ENCODE assay signal across 29 cellular contexts in the genomic region with DNA sequence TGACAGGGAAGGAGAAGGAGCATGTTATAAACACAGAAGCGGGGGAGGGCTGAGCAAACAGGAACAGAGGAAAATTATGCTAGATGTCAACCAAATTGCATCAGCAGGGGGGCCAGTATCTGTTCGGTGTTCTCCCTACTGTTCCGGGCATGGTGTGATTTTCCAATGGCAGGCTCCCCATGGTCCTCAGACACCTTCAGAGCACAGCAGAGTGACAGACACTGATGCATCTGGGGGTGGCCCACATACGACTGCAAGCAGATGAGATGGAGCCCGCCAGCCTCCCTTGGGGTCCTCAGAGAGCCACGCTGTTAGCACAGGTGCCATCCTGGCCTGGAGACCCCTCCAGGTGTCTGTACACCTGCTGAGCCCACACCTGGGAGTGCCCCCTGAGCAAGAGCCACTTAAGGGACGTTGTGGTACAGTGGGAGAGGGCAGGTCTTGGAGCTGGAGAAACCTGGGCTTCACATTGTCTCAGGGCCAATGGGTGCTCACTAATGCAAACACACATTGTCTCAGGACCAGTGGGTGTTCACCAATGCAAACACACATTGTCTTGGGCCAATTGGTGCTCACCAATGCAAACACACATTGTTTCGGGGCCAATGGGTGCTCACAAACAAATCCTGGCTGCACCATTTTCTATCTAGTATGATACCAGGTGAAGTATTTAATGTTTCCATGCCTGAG.
DNase-seq lines count a peak whose midpoint lies in the region; ATAC-seq and TF ChIP-seq lines count a peak whose summit lies in the region.
"Had no signal": no experiment of that assay in that cellular context is flagged by ENCODE, and none has a peak within 500 bp of the region (broad histone marks: within the 10 kb centered on the region; RNA-seq: fewer than 3 reads in every experiment).

No MANE protein-coding gene starts in this region.

- H3K4me1 ChIP-seq in OCI-LY3 (ENCODE audit: low read length) (peaks cover 23% of the 10 kb centered on the region), left ventricle myocardium inferior (no peaks in the 10 kb centered on the region)
- H3K4me1 ChIP-seq: ascending aorta, gastrocnemius medialis, left lung had no signal

- no peak overlapping the region for H3K4me3 ChIP-seq in OCI-LY3 (ENCODE audit: low read length)
- no peak overlapping the region for H3K4me3 ChIP-seq in left ventricle myocardium inferior
- H3K4me3 ChIP-seq: ascending aorta, gastrocnemius medialis, left lung, PC-9 had no signal

- no peaks in the 10 kb centered on the region for H4K20me1 ChIP-seq in OCI-LY3 (ENCODE audit: insufficient read depth, low read length)

- H2AFZ ChIP-seq in OCI-LY3 (ENCODE audit: low read depth, low read length), result peak overlapping the region; percentile 58; the same call in 1 of the 2 replicates
- H2AFZ ChIP-seq: PC-9 had no signal

- no peaks in the 10 kb centered on the region for H3K9me3 Mint-ChIP-seq in activated naive CD8-positive, alpha-beta T cell treated with anti-CD3 and anti-CD28 coated beads for 36 hours
- H3K9me3 Mint-ChIP-seq: activated naive CD8-positive, alpha-beta T cell treated with anti-CD3 and anti-CD28 coated beads, Interleukin-2, amount 10 ng/mL, durations not matched to agents 7 days and 5 days; stimulated activated naive B cell treated with anti-CD40 and anti-IgM and Interleukin-4, amounts not matched to agents 10 μg/mL and 1 μg/mL and 100 μg/mL, for 72 hours; T-helper 2 cell treated with Interferon-gamma antibody and Interleukin-4, amounts not matched to agents 5 μg/mL and 100 μg/mL, for 36 hours had no signal

- intact Hi-C loops in left ventricle myocardium inferior (cut with micrococcal nuclease), result no loop called here

- H3K4me2 ChIP-seq in OCI-LY3 (ENCODE audit: low read length), result peak overlapping the region; percentile 18
- H3K4me2 ChIP-seq: PC-9 had no signal

- no peak overlapping the region for H3K27ac Mint-ChIP-seq in activated naive CD8-positive, alpha-beta T cell treated with anti-CD3 and anti-CD28 coated beads for 36 hours
- H3K27ac Mint-ChIP-seq: activated CD4-positive, alpha-beta T cell treated with anti-CD3 and anti-CD28 coated beads for 36 hours; activated naive CD8-positive, alpha-beta T cell treated with anti-CD3 and anti-CD28 coated beads, Interleukin-2, amount 10 ng/mL, durations not matched to agents 7 days and 5 days; progenitor cell of endocrine pancreas; stimulated activated naive B cell treated with anti-CD40 and anti-IgM and Interleukin-4, amounts not matched to agents 10 μg/mL and 1 μg/mL and 100 μg/mL, for 72 hours; T-helper 2 cell treated with Interferon-gamma antibody and Interleukin-4, amounts not matched to agents 5 μg/mL and 100 μg/mL, for 36 hours had no signal

- no peaks in the 10 kb centered on the region for H3K4me1 Mint-ChIP-seq in activated naive CD8-positive, alpha-beta T cell treated with anti-CD3 and anti-CD28 coated beads for 36 hours
- H3K4me1 Mint-ChIP-seq: activated CD4-positive, alpha-beta T cell treated with anti-CD3 and anti-CD28 coated beads for 36 hours; activated naive CD8-positive, alpha-beta T cell treated with anti-CD3 and anti-CD28 coated beads, Interleukin-2, amount 10 ng/mL, durations not matched to agents 7 days and 5 days; stimulated activated naive B cell treated with anti-CD40 and anti-IgM and Interleukin-4, amounts not matched to agents 10 μg/mL and 1 μg/mL and 100 μg/mL, for 72 hours had no signal

- H3K9ac ChIP-seq in OCI-LY3 (ENCODE audit: low read length), result no peak overlapping the region

- no peaks in the 10 kb centered on the region for H3K27me3 ChIP-seq in OCI-LY3 (ENCODE audit: low read depth, low read length)
- H3K27me3 ChIP-seq in left ventricle myocardium inferior (ENCODE audit: low read depth), result no peaks in the 10 kb centered on the region
- H3K27me3 ChIP-seq: ascending aorta, gastrocnemius medialis, left lung, neutrophil had no signal

- H3K9me3 ChIP-seq in OCI-LY3 (ENCODE audit: insufficient read depth, low read length) (no peaks in the 10 kb centered on the region), left ventricle myocardium inferior (replicated peaks) (no peaks in the 10 kb centered on the region)
- H3K9me3 ChIP-seq: ascending aorta, gastrocnemius medialis, left lung, neutrophil had no signal

- H3K27ac ChIP-seq in OCI-LY3 (ENCODE audit: low read length) (no peak overlapping the region; the same call in 1 of the 2 replicates), left ventricle myocardium inferior (replicated peaks) (no peak overlapping the region)
- H3K27ac ChIP-seq: ascending aorta, gastrocnemius medialis, left lung, neutrophil, PC-9 had no signal

- H3K36me3 ChIP-seq in OCI-LY3 (replicated peaks; ENCODE audit: low read depth, low read length) (no peaks in the 10 kb centered on the region), left ventricle myocardium inferior (no peaks in the 10 kb centered on the region)
- H3K36me3 ChIP-seq: ascending aorta, gastrocnemius medialis, left lung, neutrophil had no signal

- no peaks in the 10 kb centered on the region for H3K27me3 Mint-ChIP-seq in activated naive CD8-positive, alpha-beta T cell treated with anti-CD3 and anti-CD28 coated beads for 36 hours
- H3K27me3 Mint-ChIP-seq: activated CD4-positive, alpha-beta T cell treated with anti-CD3 and anti-CD28 coated beads for 36 hours; stimulated activated naive B cell treated with anti-CD40 and anti-IgM and Interleukin-4, amounts not matched to agents 10 μg/mL and 1 μg/mL and 100 μg/mL, for 72 hours had no signal

- DNase-seq in DMS153 (lab: John Stamatoyannopoulos, UW), result peak; percentile 34
- DNase-seq in DMS153 treated with DMSO at 0.1 percent for 48 hours (lab: John Stamatoyannopoulos, UW; ENCODE audit: unreplicated experiment), result no peak
- DNase-seq in NCI-H2107 treated with DMSO at 0.1 percent for 48 hours (lab: John Stamatoyannopoulos, UW; ENCODE audit: unreplicated experiment), result peak; percentile 85
- no peak for DNase-seq in stimulated activated CD4-positive, alpha-beta T cell treated with anti-CD3 and anti-CD28 coated beads, Interleukin-2, amount 100 ng/mL, for 24 hours
- no peak for DNase-seq in left ventricle myocardium inferior
- DNase-seq in activated naive CD8-positive, alpha-beta T cell treated with anti-CD3 and anti-CD28 coated beads for 36 hours, result no peak
- DNase-seq: 8988T; activated CD4-positive, alpha-beta T cell treated with anti-CD3 and anti-CD28 coated beads for 36 hours; activated effector memory CD4-positive, alpha-beta T cell treated with anti-CD3 and anti-CD28 coated beads, Interleukin-2, amount 50 U/mL, for 16 hours; activated naive CD8-positive, alpha-beta T cell treated with anti-CD3 and anti-CD28 coated beads, Interleukin-2, amount 10 ng/mL, durations not matched to agents 7 days and 5 days; activated T-cell treated with anti-CD3 and anti-CD28 coated beads for 4 hours; central memory CD4-positive, alpha-beta T cell; dermis blood vessel endothelial cell; gastrocnemius medialis; left lung; mesendoderm; MV-4-11; PC-9; Right ventricle myocardium superior; stimulated activated CD4-positive, alpha-beta T cell treated with anti-CD3 and anti-CD28 coated beads, Interleukin-12 subunit alpha, Interleukin-12 subunit beta, amount 100 ng/mL, for 4 hours; stimulated activated CD4-positive, alpha-beta T cell treated with anti-CD3 and anti-CD28 coated beads, Interleukin-4, amount 100 ng/mL, for 4 hours; stimulated activated naive B cell treated with anti-CD40 and anti-IgM and Interleukin-4, amounts not matched to agents 10 μg/mL and 1 μg/mL and 100 μg/mL, for 72 hours had no signal

- TF ChIP-seq CTCF in OCI-LY3 (IDR thresholded peaks at IDR 0.05; ENCODE audit: low read depth, low read length), result no peak
- TF ChIP-seq CTCF in left ventricle myocardium inferior (IDR thresholded peaks at IDR 0.05; ENCODE audit: borderline replicate concordance), result no peak

- no peak for ATAC-seq in GM21528 (IDR thresholded peaks at IDR 0.05; ENCODE audit: low FRiP score, unreplicated experiment)
- ATAC-seq: activated CD4-positive, alpha-beta T cell treated with anti-CD3 and anti-CD28 coated beads for 36 hours; gastrocnemius medialis; left lung; sciatic nerve; stimulated activated naive B cell treated with anti-CD40 and anti-IgM and Interleukin-4, amounts not matched to agents 10 μg/mL and 1 μg/mL and 100 μg/mL, for 72 hours had no signal

- no peak overlapping the region for H3K4me3 Mint-ChIP-seq in activated naive CD8-positive, alpha-beta T cell treated with anti-CD3 and anti-CD28 coated beads for 36 hours
- H3K4me3 Mint-ChIP-seq: activated CD4-positive, alpha-beta T cell treated with anti-CD3 and anti-CD28 coated beads for 36 hours; activated naive CD8-positive, alpha-beta T cell treated with anti-CD3 and anti-CD28 coated beads, Interleukin-2, amount 10 ng/mL, durations not matched to agents 7 days and 5 days; stimulated activated naive B cell treated with anti-CD40 and anti-IgM and Interleukin-4, amounts not matched to agents 10 μg/mL and 1 μg/mL and 100 μg/mL, for 72 hours; T-helper 2 cell treated with Interferon-gamma antibody and Interleukin-4, amounts not matched to agents 5 μg/mL and 100 μg/mL, for 36 hours had no signal

- H3K79me2 ChIP-seq in OCI-LY3 (ENCODE audit: low read length), result no peaks in the 10 kb centered on the region

- H3K36me3 Mint-ChIP-seq in activated naive CD8-positive, alpha-beta T cell treated with anti-CD3 and anti-CD28 coated beads for 36 hours, result no peaks in the 10 kb centered on the region
- H3K36me3 Mint-ChIP-seq: activated naive CD8-positive, alpha-beta T cell treated with anti-CD3 and anti-CD28 coated beads, Interleukin-2, amount 10 ng/mL, durations not matched to agents 7 days and 5 days; stimulated activated naive B cell treated with anti-CD40 and anti-IgM and Interleukin-4, amounts not matched to agents 10 μg/mL and 1 μg/mL and 100 μg/mL, for 72 hours had no signal

Comparison
In these comparisons a context has a peak if more than half of its experiments do, and no peak if none do; other contexts are left out.
1. DNase-seq: peak in DMS153 (single experiment) and NCI-H2107 treated with DMSO at 0.1 percent for 48 hours (single experiment); none in DMS153 treated with DMSO at 0.1 percent for 48 hours (single experiment), stimulated activated CD4-positive, alpha-beta T cell treated with anti-CD3 and anti-CD28 coated beads, Interleukin-2, amount 100 ng/mL, for 24 hours (0 of 2), left ventricle myocardium inferior (single experiment) and activated naive CD8-positive, alpha-beta T cell treated with anti-CD3 and anti-CD28 coated beads for 36 hours (single experiment).